2 cellular contexts compared by ENCODE assay signal in genomic region chr17:4795168-4795567, GRCh38.
TF ChIP-seq lines count a peak whose summit lies in the region.

No MANE protein-coding gene starts in this region.

TF ChIP-seq in A549, 52 proteins besides CTCF, POLR2A, EP300 and RAD21:
- no peak for TF ChIP-seq PHF8 (IDR thresholded peaks at IDR 0.05; ENCODE audit: borderline replicate concordance, low read depth)
- TF ChIP-seq HEYL (CRISPR knock-in tag; IDR thresholded peaks at IDR 0.05), result no peak
- TF ChIP-seq RNF2 (IDR thresholded peaks at IDR 0.05; ENCODE audit: borderline replicate concordance, low read depth), result no peak
- no peak for TF ChIP-seq SREBF2 (IDR thresholded peaks at IDR 0.05)
- no peak for TF ChIP-seq POLR2AphosphoS2 (conservative IDR thresholded peaks at IDR 0.05; ENCODE audit: low read length)
- no peak for TF ChIP-seq ESRRA (IDR thresholded peaks at IDR 0.05; ENCODE audit: borderline replicate concordance, low read length)
- TF ChIP-seq HOXA7 (CRISPR knock-in tag; IDR thresholded peaks at IDR 0.05), result no peak
- no peak for TF ChIP-seq HDAC2 (IDR thresholded peaks at IDR 0.05)
- no peak for TF ChIP-seq RARB (CRISPR knock-in tag; IDR thresholded peaks at IDR 0.05)
TF ChIP-seq in A549: peak in this region for 0.

TF ChIP-seq in GM12878, 131 proteins besides CTCF, POLR2A, EP300 and RAD21:
- TF ChIP-seq TBL1XR1 (IDR thresholded peaks at IDR 0.05; ENCODE audit: low read depth, low read length) (no peak), SIN3A (IDR thresholded peaks at IDR 0.05; ENCODE audit: low read depth, low read length) (no peak), USF2 (IDR thresholded peaks at IDR 0.05; ENCODE audit: borderline replicate concordance, low read depth, low read length) (no peak), RCOR1 (conservative IDR thresholded peaks at IDR 0.05; ENCODE audit: low read depth, low read length) (no peak), ZBTB40 (IDR thresholded peaks at IDR 0.05; ENCODE audit: borderline replicate concordance) (no peak), YY1 (IDR thresholded peaks at IDR 0.05; ENCODE audit: low read depth, low read length) (no peak), PML (IDR thresholded peaks at IDR 0.05; ENCODE audit: low read length) (no peak), STAT3 (IDR thresholded peaks at IDR 0.05; ENCODE audit: low read depth, low read length) (no peak), FOS (IDR thresholded peaks at IDR 0.05; ENCODE audit: borderline replicate concordance, extremely low read depth, insufficient read length) (no peak), NR2F1 (conservative IDR thresholded peaks at IDR 0.05) (no peak), ELK1 (IDR thresholded peaks at IDR 0.05; ENCODE audit: low read depth, low read length) (no peak)
